In the genomic region with DNA sequence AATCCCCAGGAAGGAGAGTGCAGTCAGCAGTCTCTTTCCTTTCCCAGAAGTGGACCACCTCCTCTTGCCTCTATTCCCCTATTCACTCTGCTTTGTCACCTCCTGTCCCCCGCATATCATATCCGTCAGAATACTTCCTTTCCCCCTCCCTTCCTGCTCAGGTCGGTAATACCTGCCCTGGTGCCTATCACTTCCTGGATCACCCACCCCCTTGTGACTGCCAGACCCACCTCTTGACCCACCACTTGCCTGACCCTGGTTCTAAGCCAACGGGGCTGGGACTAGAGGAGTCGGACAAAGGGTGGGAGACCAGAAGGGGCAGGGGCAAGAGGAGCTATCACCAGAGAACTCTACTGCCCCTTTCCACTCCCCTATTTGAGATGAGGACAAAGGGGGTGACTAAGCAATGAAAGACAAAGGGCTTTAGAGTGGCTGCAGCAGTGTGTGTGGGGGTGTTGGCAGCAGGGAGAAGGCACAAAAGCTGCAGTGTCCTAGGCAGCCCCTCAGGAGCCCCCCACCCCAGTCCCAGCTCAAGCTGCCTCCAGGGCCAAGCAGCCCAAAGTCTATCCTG, we compare ENCODE assay signal across 9 cellular contexts. TPM values are rescaled to one million over a fixed set of nuclear protein-coding genes. Genes with fewer than 3 reads are reported as not detected.
DNase-seq lines count a peak whose midpoint lies in the region; ATAC-seq, FAIRE-seq and TF ChIP-seq lines count a peak whose summit lies in the region.
"Had no signal": no experiment of that assay in that cellular context is flagged by ENCODE, and none has a peak within 500 bp of the region (broad histone marks: within the 10 kb centered on the region; RNA-seq: fewer than 3 reads in every experiment).

No MANE protein-coding gene starts in this region.

- no peak for TF ChIP-seq CTCF in keratinocyte (optimal IDR thresholded peaks at IDR 0.05 in 1 of 3, IDR thresholded peaks at IDR 0.05 in 1 of 3, conservative IDR thresholded peaks at IDR 0.05 in 1 of 3; ENCODE audit: extremely low read depth in 1 of 3, insufficient read depth in 2 of 3, low read length in 3 of 3)
- TF ChIP-seq CTCF in foreskin fibroblast (IDR thresholded peaks at IDR 0.05; ENCODE audit: low read depth, low read length) = no peak

- no peaks in the 10 kb centered on the region for H4K20me1 ChIP-seq in keratinocyte (ENCODE audit: control insufficient read depth, extremely low read depth, insufficient read depth, low read length)

- H3K27me3 ChIP-seq in HUES48 (ENCODE audit: control insufficient read depth, insufficient read depth, low read length) (no peaks in the 10 kb centered on the region), keratinocyte (ENCODE audit: control insufficient read depth, extremely low read depth, insufficient read depth, low read length) (no peaks in the 10 kb centered on the region)

- no peak for FAIRE-seq in keratinocyte (lab: Jason Lieb, UNC)

- H3K27ac ChIP-seq in HUES48 (ENCODE audit: low read depth, low read length) (peak overlapping the region; percentile 94), adipose tissue (ENCODE audit: low read depth, low read length) (peak overlapping the region; percentile 97), keratinocyte (ENCODE audit: control insufficient read depth, insufficient read depth, low read length) (peak overlapping the region; percentile 92), skin epidermis (peak overlapping the region; percentile 29 to 98 (median 94))

- no peaks in the 10 kb centered on the region for H3K9me1 ChIP-seq in keratinocyte (ENCODE audit: control insufficient read depth, extremely low read depth, insufficient read depth, low read length)

- H3K9ac ChIP-seq in HUES48 (ENCODE audit: low read depth, low read length) (peak overlapping the region; percentile 40; the same call in 1 of the 2 replicates), keratinocyte (ENCODE audit: control insufficient read depth, extremely low read depth, insufficient read depth, low read length) (peak overlapping the region; percentile 94)

- H3K79me2 ChIP-seq in keratinocyte (ENCODE audit: control insufficient read depth, insufficient read depth, low read length) = peaks cover 21% of the 10 kb centered on the region

- dilution Hi-C loops in keratinocyte (cut with MboI; ENCODE audit: extremely low pct_ligation_motif_present, low sequenced_read_pairs) = no loop called here

- H3K9me3 ChIP-seq in HUES48 (ENCODE audit: control insufficient read depth, insufficient read depth, low read length) = no peaks in the 10 kb centered on the region
- H3K9me3 ChIP-seq in keratinocyte (ENCODE audit: control insufficient read depth, low read depth, low read length) = no peaks in the 10 kb centered on the region

- DNase-seq in keratinocyte (ENCODE audit: low read depth, low spot score) = no peak
- no peak for DNase-seq in left lobe of liver (ENCODE audit: low spot score)
- DNase-seq in NOMO-1 (lab: John Stamatoyannopoulos, UW; ENCODE audit: unreplicated experiment in 2 of 2) = no peak
- no peak for DNase-seq in foreskin fibroblast
- DNase-seq: Karpas-422 had no signal

- H3K4me3 ChIP-seq in HUES48 (ENCODE audit: low read depth, low read length) (no peak overlapping the region), keratinocyte (ENCODE audit: control insufficient read depth in 2 of 3, extremely low read depth in 1 of 3, insufficient read depth in 2 of 3, low read depth in 1 of 3, low read length in 3 of 3) (no peak overlapping the region), skin epidermis (no peak overlapping the region), foreskin fibroblast (ENCODE audit: low read depth in 1 of 2, low read length in 2 of 2) (no peak overlapping the region)

- 45 to 71% (median 65%) methylated on average over 5 of the region's 5 CpGs for WGBS in adipose tissue, 3 donors

- peak overlapping the region; percentile 79 for H2AFZ ChIP-seq in keratinocyte (ENCODE audit: control insufficient read depth, low read length)

- peaks cover 46% of the 10 kb centered on the region for H3K4me1 ChIP-seq in HUES48 (ENCODE audit: control insufficient read depth, insufficient read depth, low read length)
- H3K4me1 ChIP-seq in keratinocyte (ENCODE audit: control insufficient read depth, extremely low read depth, insufficient read depth, low read length) = peaks cover 47% of the 10 kb centered on the region

- peak overlapping the region; percentile 85 for H3K4me2 ChIP-seq in keratinocyte (ENCODE audit: control insufficient read depth, extremely low read depth, insufficient read depth, low read depth, low read length)

- H3K36me3 ChIP-seq in HUES48 (ENCODE audit: control insufficient read depth, insufficient read depth, low read length) (peaks cover 21% of the 10 kb centered on the region), keratinocyte (ENCODE audit: control insufficient read depth in 2 of 2, extremely low read depth in 1 of 2, insufficient read depth in 2 of 2, low read length in 2 of 2) (peaks cover 5 to 12% of the 10 kb centered on the region in 2 experiments)

- ATAC-seq in left lobe of liver (no peak), GM21717 (IDR thresholded peaks at IDR 0.05; ENCODE audit: unreplicated experiment) (no peak)

RNA-seq across cellular contexts. Expression of a gene that starts 1.7 kb away (rescaled TPM):
- 100 to 1,000 TPM in 1 of 3 donors, 10 to 100 TPM in 1, 1 to 10 TPM in 1; 5.9 to 188 (median 37.3) TPM for polyA plus RNA-seq in adipose tissue
- polyA plus RNA-seq in keratinocyte = 0.22 to 0.36 TPM (median 0.35 TPM) in 3 replicates
- polyA plus RNA-seq in keratinocyte (2011; ENCODE audit: low read depth) = not detected
- polyA plus RNA-seq in keratinocyte (2011; cell fraction: cytosol; rRNA removed) = 0.11 and 0.13 TPM in 2 replicates
- 0.61 and 1.00 TPM in 2 replicates for polyA plus RNA-seq in keratinocyte (2011; cell fraction: nucleus; rRNA removed)
- polyA plus RNA-seq in keratinocyte (2012; ENCODE audit: low replicate concordance) = 0.65 TPM in 1 of 2 replicates, not detected in the other
- polyA minus RNA-seq in keratinocyte = 0.30 to 1.0 TPM (median 0.83 TPM) in 3 replicates
- 0.96 TPM for polyA minus RNA-seq in keratinocyte (2011; cell fraction: cytosol; rRNA and poly(A)+ RNA removed)
- polyA minus RNA-seq in keratinocyte (2011; cell fraction: nucleus; rRNA and poly(A)+ RNA removed) = 1.2 TPM in 2 replicates
- total RNA-seq in left lobe of liver = 1.1 TPM

RNA-seq across cellular contexts. Expression of a gene that starts 1.7 kb away (rescaled TPM):
- polyA plus RNA-seq in adipose tissue (100 to 1,000 TPM in 1 of 3 donors, 10 to 100 TPM in 2; 68.4 to 163 (median 86.3) TPM), keratinocyte (105 to 136 TPM (median 135 TPM) in 3 replicates)
- polyA plus RNA-seq in keratinocyte (2011; ENCODE audit: low read depth) = 90.2 TPM
- polyA plus RNA-seq in keratinocyte (2011; cell fraction: cytosol; rRNA removed) = 100.0 and 117 TPM in 2 replicates
- polyA plus RNA-seq in keratinocyte (2011; cell fraction: nucleus; rRNA removed) = 109 and 115 TPM in 2 replicates
- polyA plus RNA-seq in keratinocyte (2012; ENCODE audit: low replicate concordance) = 79.8 and 86.9 TPM in 2 replicates
- polyA minus RNA-seq in keratinocyte = 88.1 to 130 TPM (median 111 TPM) in 3 replicates
- polyA minus RNA-seq in keratinocyte (2011; cell fraction: cytosol; rRNA and poly(A)+ RNA removed) = 115 TPM
- 70.5 and 92.9 TPM in 2 replicates for polyA minus RNA-seq in keratinocyte (2011; cell fraction: nucleus; rRNA and poly(A)+ RNA removed)
- total RNA-seq in left lobe of liver = 106 TPM

RNA-seq across cellular contexts. Expression of a gene that starts 14.6 kb away (rescaled TPM):
- polyA plus RNA-seq in adipose tissue = 100 to 1,000 TPM in 2 of 3 donors, 10 to 100 TPM in 1; 28.6 to 258 (median 227) TPM
- 0.51 to 1.2 TPM (median 0.62 TPM) in 3 replicates for polyA plus RNA-seq in keratinocyte
- not detected for polyA plus RNA-seq in keratinocyte (2011; ENCODE audit: low read depth)
- polyA plus RNA-seq in keratinocyte (2011; cell fraction: cytosol; rRNA removed) = 0.39 and 0.75 TPM in 2 replicates
- polyA plus RNA-seq in keratinocyte (2011; cell fraction: nucleus; rRNA removed) = 1.1 and 1.3 TPM in 2 replicates
- polyA plus RNA-seq in keratinocyte (2012; ENCODE audit: low replicate concordance) = 0.53 and 1.4 TPM in 2 replicates
- polyA minus RNA-seq in keratinocyte = not detected in 3 replicates
- polyA minus RNA-seq in keratinocyte (2011; cell fraction: cytosol; rRNA and poly(A)+ RNA removed) = not detected
- polyA minus RNA-seq in keratinocyte (2011; cell fraction: nucleus; rRNA and poly(A)+ RNA removed) = not detected in 2 replicates
- 13.4 TPM for total RNA-seq in left lobe of liver

RNA-seq across cellular contexts. Expression of a gene that starts 22.9 kb away (rescaled TPM):
- not detected for polyA plus RNA-seq in adipose tissue
- polyA plus RNA-seq in keratinocyte = not detected in 3 replicates
- polyA plus RNA-seq in keratinocyte (2011; ENCODE audit: low read depth) = 1.8 TPM
- polyA plus RNA-seq in keratinocyte (2011; cell fraction: cytosol; rRNA removed) = not detected in 2 replicates
- not detected in 2 replicates for polyA plus RNA-seq in keratinocyte (2011; cell fraction: nucleus; rRNA removed)
- polyA plus RNA-seq in keratinocyte (2012; ENCODE audit: low replicate concordance) = 1.2 TPM in 1 of 2 replicates, not detected in the other
- 1.2 TPM in 1 of 3 replicates, not detected in the others for polyA minus RNA-seq in keratinocyte
- polyA minus RNA-seq in keratinocyte (2011; cell fraction: cytosol; rRNA and poly(A)+ RNA removed) = not detected
- not detected in 2 replicates for polyA minus RNA-seq in keratinocyte (2011; cell fraction: nucleus; rRNA and poly(A)+ RNA removed)
- 4,148 TPM for total RNA-seq in left lobe of liver

RNA-seq across cellular contexts. Expression of a gene that starts 23.2 kb away (rescaled TPM):
- 10 to 100 TPM; 23.7 to 36.1 (median 26.4) TPM for polyA plus RNA-seq in adipose tissue
- polyA plus RNA-seq in keratinocyte = 19.1 to 24.8 TPM (median 21.1 TPM) in 3 replicates
- polyA plus RNA-seq in keratinocyte (2011; ENCODE audit: low read depth) = 15.5 TPM
- 17.5 and 22.2 TPM in 2 replicates for polyA plus RNA-seq in keratinocyte (2011; cell fraction: cytosol; rRNA removed)
- 34.4 and 45.3 TPM in 2 replicates for polyA plus RNA-seq in keratinocyte (2011; cell fraction: nucleus; rRNA removed)
- 18.6 and 30.6 TPM in 2 replicates for polyA plus RNA-seq in keratinocyte (2012; ENCODE audit: low replicate concordance)
- 9.5 to 29.2 TPM (median 17.0 TPM) in 3 replicates for polyA minus RNA-seq in keratinocyte
- polyA minus RNA-seq in keratinocyte (2011; cell fraction: cytosol; rRNA and poly(A)+ RNA removed) = 22.1 TPM
- polyA minus RNA-seq in keratinocyte (2011; cell fraction: nucleus; rRNA and poly(A)+ RNA removed) = 8.0 and 9.4 TPM in 2 replicates
- total RNA-seq in left lobe of liver = 9.1 TPM

Comparison
In these comparisons a context has a peak if more than half of its experiments do, and no peak if none do; other contexts are left out.
1. RNA of a gene that starts 14.6 kb away (polyA plus RNA-seq): 28.6 to 258 TPM in adipose tissue; 0.39 to 1.4 TPM in keratinocyte; every median in the first group is over 10 times any median in the second.
2. Peak in every context shown above with its lines, with median percentiles within 50 percentile points of each other: H3K27ac ChIP-seq.